Comparison of ENCODE assay signal across 7 cellular contexts in the genomic region with DNA sequence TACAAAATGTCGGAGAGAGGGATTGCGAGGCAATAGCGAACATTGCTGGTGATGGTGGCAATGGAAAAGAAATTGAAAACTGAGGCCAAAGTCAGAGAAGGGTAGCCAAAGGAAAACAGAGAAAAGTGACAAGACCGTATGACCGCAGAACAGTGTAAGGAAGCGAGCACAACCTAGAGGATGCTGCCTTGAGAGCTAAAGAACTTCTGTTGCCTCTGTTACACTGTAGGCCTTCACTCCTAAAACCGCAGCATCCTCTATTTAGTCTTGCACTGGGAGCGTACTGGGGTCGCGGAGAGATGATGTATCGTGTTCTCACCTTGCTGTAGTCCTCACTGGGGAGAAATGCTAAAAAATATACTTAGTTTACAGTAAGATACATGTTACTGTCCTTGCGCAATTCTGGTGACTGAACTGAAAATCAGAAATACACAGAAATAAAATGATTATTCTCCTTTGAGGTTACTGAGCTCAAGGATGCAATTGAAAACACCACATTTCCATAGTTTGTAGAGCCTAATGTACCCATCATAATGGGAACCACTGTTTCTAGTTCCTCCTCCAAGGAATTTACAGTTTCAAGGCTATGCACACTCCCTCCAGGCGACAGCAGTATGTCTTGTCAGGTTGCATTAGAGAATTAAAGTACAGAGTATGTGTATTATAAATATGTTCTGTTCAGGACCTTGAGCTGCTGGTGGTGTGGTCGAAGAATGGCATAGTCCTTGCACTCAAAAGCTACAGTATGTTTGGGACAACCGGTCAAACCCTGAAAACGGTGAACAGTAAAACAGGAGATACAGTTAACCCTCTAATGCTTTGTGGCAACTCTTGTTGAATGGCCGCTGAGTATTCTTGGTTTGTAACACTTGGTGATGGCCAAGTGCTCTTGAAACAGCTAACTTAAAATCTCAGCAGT. TPM values are rescaled to one million over a fixed set of nuclear protein-coding genes. Genes with fewer than 3 reads are reported as not detected.
DNase-seq lines count a peak whose midpoint lies in the region; ATAC-seq and TF ChIP-seq lines count a peak whose summit lies in the region.

No MANE protein-coding gene starts in this region.

- H3K14ac ChIP-seq in IMR-90 (replicated peaks; ENCODE audit: low read depth, low read length): peak overlapping the region; percentile 79
- no peak overlapping the region for H3K14ac ChIP-seq in trophoblast cell (ENCODE audit: low read length)

- H2BK5ac ChIP-seq in IMR-90 (ENCODE audit: low read depth, low read length, poor library complexity, severe bottlenecking): peak overlapping the region; percentile 87
- peak overlapping the region; percentile 64 for H2BK5ac ChIP-seq in trophoblast cell (ENCODE audit: low read depth, low read length, poor library complexity)

- peak overlapping the region; percentile 52 for H4K12ac ChIP-seq in trophoblast cell (ENCODE audit: low read depth, low read length)

- H2AK5ac ChIP-seq in IMR-90 (ENCODE audit: low read depth, low read length): peak overlapping the region; percentile 97
- H2AK5ac ChIP-seq in trophoblast cell (ENCODE audit: low read length): no peak overlapping the region

- CTCF ChIA-PET in IMR-90 (lab: Yijun Ruan, JAX): interaction anchor here (0.5 to 1.0 kb wide), 4 partner anchors 95 to 334 kb away, joined by 3 to 5 read pairs (median 3); no protein-coding TSS in a partner anchor

- H3K27me3 ChIP-seq in IMR-90 (ENCODE audit: control insufficient read depth, insufficient read depth, low read length) (no peaks in the 10 kb centered on the region), trophoblast cell (ENCODE audit: insufficient read depth, low read length) (no peaks in the 10 kb centered on the region)

- H3K9me3 ChIP-seq in ES-I3 (ENCODE audit: control insufficient read depth, insufficient read depth, low read length): no peaks in the 10 kb centered on the region
- H3K9me3 ChIP-seq in IMR-90 (ENCODE audit: control insufficient read depth, insufficient read depth, low read length): no peaks in the 10 kb centered on the region
- no peaks in the 10 kb centered on the region for H3K9me3 ChIP-seq in trophoblast cell (ENCODE audit: insufficient read depth, low read depth, low read length)

- TSS peak; percentile 7 for BruUV-seq in IMR-90 (replicated peaks; lab: Mats Ljungman, UMichigan)

- peak; percentile 57 for DNase-seq in IMR-90
- peak; percentile 58 for DNase-seq in UCSD-AML1 (lab: John Stamatoyannopoulos, UW; ENCODE audit: unreplicated experiment)
- DNase-seq in fibroblast of pulmonary artery (ENCODE audit: low read depth): peak; percentile 43
- DNase-seq in trophoblast cell: peak in 1 of 2 donors; percentile 30
- no peak for DNase-seq in GM13976 (ENCODE audit: low spot score)

- dilution Hi-C loops in IMR-90 (cut with HindIII; ENCODE audit: low sequenced_read_pairs, unreplicated experiment): no loop called here

- peak overlapping the region; percentile 92 for H2AK9ac ChIP-seq in IMR-90 (replicated peaks; ENCODE audit: low read depth, low read length, poor library complexity)

- 3% methylated on average over 5 of the region's 17 CpGs; no CpG with 5 or more reads in 1 of the 2 experiments for WGBS in IMR-90 (ENCODE audit: extremely low coverage in 2 of 2, insufficient read length in 1 of 2), 2 experiments
- no CpG with 5 or more reads among the region's 17 CpGs for WGBS in trophoblast cell (ENCODE audit: extremely low coverage, insufficient coverage, insufficient read length)

- H3K79me1 ChIP-seq in IMR-90 (ENCODE audit: low read depth in 1 of 2, low read length in 2 of 2) (peaks cover 0 to 33% of the 10 kb centered on the region in 2 experiments; a peak in 2 of 4 replicates), trophoblast cell (ENCODE audit: low read length) (peaks cover 25% of the 10 kb centered on the region)

- H2AFZ ChIP-seq in IMR-90 (replicated peaks; ENCODE audit: low read length, poor library complexity) (peak overlapping the region; percentile 95), trophoblast cell (ENCODE audit: insufficient read depth, low read length, poor library complexity) (peak overlapping the region; percentile 69)

- TF ChIP-seq CTCF in IMR-90 (conservative IDR thresholded peaks at IDR 0.05; ENCODE audit: low read depth, low read length) (no peak), fibroblast of pulmonary artery (IDR thresholded peaks at IDR 0.05; ENCODE audit: low read length, missing control alignments) (no peak), GM13976 (IDR thresholded peaks at IDR 0.05; ENCODE audit: borderline replicate concordance, control extremely low read depth, extremely low read depth, insufficient read depth, missing control alignments) (no peak)

- H2BK15ac ChIP-seq in IMR-90 (ENCODE audit: low read depth, low read length): peak overlapping the region; percentile 74; the same call in 1 of the 3 replicates

- no peaks in the 10 kb centered on the region for H3K36me3 ChIP-seq in ES-I3 (ENCODE audit: insufficient read depth, low read length)
- H3K36me3 ChIP-seq in IMR-90 (ENCODE audit: control insufficient read depth, insufficient read depth, low read length): no peaks in the 10 kb centered on the region
- no peaks in the 10 kb centered on the region for H3K36me3 ChIP-seq in trophoblast cell (ENCODE audit: control insufficient read depth in 1 of 2, insufficient read depth in 2 of 2, low read length in 2 of 2)

- H2BK120ac ChIP-seq in IMR-90 (ENCODE audit: low read depth, low read length) (peak overlapping the region; percentile 57), trophoblast cell (ENCODE audit: insufficient read depth, low read length, poor library complexity) (peak overlapping the region; percentile 34)

- peak overlapping the region; percentile 81 for H4K5ac ChIP-seq in IMR-90 (ENCODE audit: low read depth, low read length)

- ATAC-seq in IMR-90 (ENCODE audit: low read depth) (peak; percentile 1; the same call in 1 of the 2 replicates), GM21367 (IDR thresholded peaks at IDR 0.05; ENCODE audit: unreplicated experiment) (no peak)

- H3K56ac ChIP-seq in IMR-90 (ENCODE audit: extremely low read depth, insufficient read depth, low read length): peak overlapping the region; percentile 85

- H2BK12ac ChIP-seq in trophoblast cell (ENCODE audit: low read length): no peak overlapping the region

- H3K27ac ChIP-seq in IMR-90 (ENCODE audit: insufficient read depth, low read length) (peak overlapping the region; percentile 93), trophoblast cell (ENCODE audit: low read depth, low read length) (peak overlapping the region; percentile 94)

- POLR2A ChIA-PET in IMR-90 (lab: Charles Lee; ENCODE audit: unreplicated experiment): no interaction called here

- in situ Hi-C loops in IMR-90 (cut with MboI; ENCODE audit: low sequenced_read_pairs): no loop called here
- in situ Hi-C loops in GM13976 (cut with MboI; ENCODE audit: low sequenced_read_pairs, unreplicated experiment): loop anchor here (25.0 kb wide), 1 partner anchor 479 kb away; a partner anchor contains a TSS

- peak overlapping the region; percentile 85 for H4K91ac ChIP-seq in IMR-90 (ENCODE audit: insufficient read depth, low read depth, low read length)
- no peak overlapping the region for H4K91ac ChIP-seq in trophoblast cell (ENCODE audit: low read depth, low read length)

- H3K4me3 ChIP-seq in IMR-90 (ENCODE audit: insufficient read depth, low read depth, low read length): peak overlapping the region; percentile 77
- H3K4me3 ChIP-seq in fibroblast of pulmonary artery (replicated peaks; ENCODE audit: low read depth, low read length): peak overlapping the region; percentile 80
- peak overlapping the region; percentile 95 for H3K4me3 ChIP-seq in trophoblast cell (ENCODE audit: low read depth, low read length)

- intact Hi-C loops in IMR-90 (cut with micrococcal nuclease): loop anchor here (1.0 to 5.0 kb wide), 5 partner anchors 99 to 539 kb away; a partner anchor contains a TSS

- H3K23ac ChIP-seq in IMR-90 (ENCODE audit: low read depth, low read length) (peak overlapping the region; percentile 98), trophoblast cell (ENCODE audit: low read length) (no peak overlapping the region)

- H3K4ac ChIP-seq in IMR-90 (ENCODE audit: low read depth, low read length): peak overlapping the region; percentile 87
- peak overlapping the region; percentile 52 for H3K4ac ChIP-seq in trophoblast cell (ENCODE audit: low read depth, low read length)

- no peak for TF ChIP-seq POLR2A in IMR-90 (IDR thresholded peaks at IDR 0.05; ENCODE audit: low read depth, low read length)

- TF ChIP-seq RAD21 in IMR-90 (IDR thresholded peaks at IDR 0.05; ENCODE audit: low read length): no peak

- peak overlapping the region; percentile 68 for H3K9ac ChIP-seq in ES-I3 (ENCODE audit: low read depth, low read length)
- H3K9ac ChIP-seq in IMR-90 (ENCODE audit: low read depth, low read length): peak overlapping the region; percentile 99
- H3K9ac ChIP-seq in trophoblast cell (ENCODE audit: low read length): peak overlapping the region; percentile 68

- peaks cover 11% of the 10 kb centered on the region; the same call in 1 of the 2 replicates for H4K20me1 ChIP-seq in IMR-90 (ENCODE audit: insufficient read depth, low read length)

- peaks cover 14% of the 10 kb centered on the region for H3K79me2 ChIP-seq in trophoblast cell (ENCODE audit: control insufficient read depth, insufficient read depth, low read length, poor library complexity)

- H3K4me1 ChIP-seq in ES-I3 (ENCODE audit: insufficient read depth, low read length): peaks cover 12% of the 10 kb centered on the region
- H3K4me1 ChIP-seq in IMR-90 (ENCODE audit: control insufficient read depth, insufficient read depth, low read length): peaks cover 6% of the 10 kb centered on the region
- peaks cover 5 to 13% of the 10 kb centered on the region in 2 experiments for H3K4me1 ChIP-seq in trophoblast cell (ENCODE audit: control insufficient read depth in 1 of 2, insufficient read depth in 2 of 2, low read length in 2 of 2)

- H3K4me2 ChIP-seq in IMR-90 (ENCODE audit: low read depth, low read length) (peak overlapping the region; percentile 96), trophoblast cell (ENCODE audit: low read length) (peak overlapping the region; percentile 72)

- H4K8ac ChIP-seq in IMR-90 (ENCODE audit: low read depth in 2 of 2, low read length in 2 of 2) (peak overlapping the region; percentile 67 to 90), trophoblast cell (ENCODE audit: low read depth, low read length) (peak overlapping the region; percentile 63)

- H3K18ac ChIP-seq in IMR-90 (ENCODE audit: low read depth, low read length) (peak overlapping the region; percentile 81), trophoblast cell (ENCODE audit: low read length) (no peak overlapping the region)

- H3K9me1 ChIP-seq in IMR-90 (ENCODE audit: insufficient read depth, low read length): peaks cover 2% of the 10 kb centered on the region; the same call in 1 of the 2 replicates

- H2BK20ac ChIP-seq in IMR-90 (ENCODE audit: low read depth, low read length): 0 out of 2 replicates have a peak overlapping the region, but pooled peaks have one; percentile 11

TF ChIP-seq in IMR-90, 13 proteins besides CTCF, POLR2A, EP300 and RAD21 (continues in another document):
- TF ChIP-seq CEBPB (IDR thresholded peaks at IDR 0.05; ENCODE audit: low read depth, low read length) (peak; percentile 94), SMC3 (IDR thresholded peaks at IDR 0.05; ENCODE audit: low read depth, low read length) (no peak)

RNA-seq across cellular contexts. Expression of a gene that starts 1.3 kb away (rescaled TPM):
- 297 and 467 TPM in 2 replicates for total RNA-seq in IMR-90 (2012; rRNA removed)
- polyA plus RNA-seq in IMR-90 (2012; rRNA removed): 82.8 and 89.0 TPM in 2 replicates
- polyA plus RNA-seq in IMR-90 (2012; cell fraction: cytosol; rRNA removed): 23.2 and 34.7 TPM in 2 replicates
- polyA plus RNA-seq in IMR-90 (2012; cell fraction: nucleus; rRNA removed; ENCODE audit: low replicate concordance): 11.9 and 86.4 TPM in 2 replicates
- 21.8 and 23.2 TPM in 2 replicates for polyA plus RNA-seq in trophoblast cell (2013)
